Comparison of ENCODE assay signal across 18 cellular contexts in the genomic region with DNA sequence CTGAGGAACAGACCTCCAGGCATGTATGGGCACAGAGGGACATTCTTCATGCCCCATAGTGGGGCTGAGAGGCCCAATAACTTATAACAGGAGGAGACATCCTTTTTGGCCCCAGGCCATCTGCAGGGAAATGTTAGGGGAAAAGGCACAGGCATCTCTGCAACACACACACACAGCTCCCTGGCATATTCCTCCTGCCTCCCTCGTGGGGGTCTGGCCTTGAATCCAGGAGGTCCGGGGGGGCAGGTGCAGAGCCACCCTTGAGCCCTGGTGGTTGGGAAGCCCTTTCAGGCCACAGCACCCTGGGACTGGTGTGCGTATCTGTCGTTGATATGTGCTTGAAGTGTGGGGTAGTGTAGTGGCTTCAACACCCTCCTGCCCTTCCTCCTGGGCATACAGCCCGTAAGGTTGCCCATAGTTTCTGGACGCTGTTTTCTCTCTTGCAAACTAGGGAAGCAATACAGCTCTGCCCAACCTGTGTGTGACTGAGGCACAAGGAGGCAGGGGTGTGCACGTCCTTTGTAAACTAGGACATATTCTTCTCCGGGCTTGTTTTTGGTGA.
"Had no signal": no experiment of that assay in that cellular context is flagged by ENCODE, and none has a peak within 500 bp of the region (broad histone marks: within the 10 kb centered on the region; RNA-seq: fewer than 3 reads in every experiment).

No MANE protein-coding gene starts in this region.

- H3K36me3 ChIP-seq: esophagus muscularis mucosa, gastroesophageal sphincter, left lung, thyroid gland, uterus, WERI-Rb-1 had no signal

- H3K4me3 ChIP-seq: esophagus muscularis mucosa, gastroesophageal sphincter, heart right ventricle, left lung, thyroid gland, uterus had no signal

- H3K27me3 ChIP-seq: thyroid gland, uterus had no signal

- DNase-seq: activated CD4-positive, alpha-beta T cell treated with anti-CD3 and anti-CD28 coated beads for 1 hour; activated CD8-positive, alpha-beta memory T cell treated with anti-CD3 and anti-CD28 coated beads for 24 hours; activated CD8-positive, alpha-beta memory T cell treated with anti-CD3 and anti-CD28 coated beads, Interleukin-2, amount 50 U/mL, for 48 hours; activated effector memory CD4-positive, alpha-beta T cell treated with Interleukin-2 at 50 U/mL for 16 hours; activated naive CD4-positive, alpha-beta T cell treated with anti-CD3 and anti-CD28 coated beads, Interleukin-2, amount 50 U/mL, for 16 hours; activated T-cell treated with anti-CD3 and anti-CD28 coated beads, Interleukin-2, amount 50 U/mL, for 48 hours; effector CD8-positive, alpha-beta T cell; heart right ventricle; left lung; naive thymus-derived CD4-positive, alpha-beta T cell; stimulated activated CD4-positive, alpha-beta T cell treated with anti-CD3 and anti-CD28 coated beads, Interleukin-1b, Interleukin-23, amount 100 ng/mL, for 48 hours; stimulated activated CD8-positive, alpha-beta memory T cell treated with anti-CD3 and anti-CD28 coated beads, Interleukin-4, amount 100 ng/mL, for 48 hours; stimulated activated naive CD4-positive, alpha-beta T cell; thyroid gland; uterus; WERI-Rb-1 had no signal

- H3K9me3 ChIP-seq: esophagus muscularis mucosa, gastroesophageal sphincter, heart right ventricle, left lung, thyroid gland, uterus had no signal

- H3K27ac ChIP-seq: esophagus muscularis mucosa, gastroesophageal sphincter, heart right ventricle, left lung, thyroid gland, uterus, WERI-Rb-1 had no signal

- H3K4me1 ChIP-seq: uterus had no signal
